ENCODE assay signal across 16 cellular contexts in genomic region chr10:63591600-63592379, GRCh38.
A peak's percentile ranks its signal among the peaks of the same experiment; 100 is the strongest.
DNase-seq lines count a peak whose midpoint lies in the region; ATAC-seq and TF ChIP-seq lines count a peak whose summit lies in the region.
"Had no signal": no experiment of that assay in that cellular context is flagged by ENCODE, and none has a peak within 500 bp of the region (broad histone marks: within the 10 kb centered on the region; RNA-seq: fewer than 3 reads in every experiment).

No MANE protein-coding gene starts in this region.

- no peak for DNase-seq in endodermal cell
- no peak for DNase-seq in mesothelial cell of epicardium (ENCODE audit: low spot score in 2 of 2, unreplicated experiment in 2 of 2)
- DNase-seq in colonic mucosa = no peak
- DNase-seq in stimulated activated CD4-positive, alpha-beta T cell treated with anti-CD3 and anti-CD28 coated beads, Interleukin-2, amount 100 ng/mL, for 48 hours = no peak
- DNase-seq in GM19240 (ENCODE audit: insufficient read length, low spot score) = no peak
- DNase-seq: H7, KG1, NCI-H1092 treated with DMSO at 0.1 percent for 48 hours, NCI-H1694 treated with DMSO at 0.1 percent for 48 hours, NCI-H446, NCI-H748 treated with DMSO at 0.1 percent for 48 hours had no signal

- H3K4me3 ChIP-seq in HUES48 (ENCODE audit: low read depth, low read length) = no peak overlapping the region
- H3K4me3 ChIP-seq in endodermal cell (ENCODE audit: low read length) = no peak overlapping the region
- H3K4me3 ChIP-seq in colonic mucosa = no peak overlapping the region
- H3K4me3 ChIP-seq: SK-N-MC had no signal

- WGBS in endodermal cell (ENCODE audit: insufficient coverage in 1 of 2, insufficient read length in 1 of 2), 2 experiments = 97 to 100% methylated on average over 1 to 4 of the region's 4 CpGs

- H3K27me3 Mint-ChIP-seq in endodermal cell (ENCODE audit: insufficient read depth) = no peaks in the 10 kb centered on the region
- no peaks in the 10 kb centered on the region for H3K27me3 Mint-ChIP-seq in mesothelial cell of epicardium (ENCODE audit: low read depth)
- no peaks in the 10 kb centered on the region for H3K27me3 Mint-ChIP-seq in activated T-helper 17 cell treated with anti-CD3 and anti-CD28 coated beads, Interleukin-2, amount 50 U/mL, for 72 hours

- H3K4me1 Mint-ChIP-seq in endodermal cell (no peaks in the 10 kb centered on the region), mesothelial cell of epicardium (peaks cover 6% of the 10 kb centered on the region)
- H3K4me1 Mint-ChIP-seq in activated T-helper 17 cell treated with anti-CD3 and anti-CD28 coated beads, Interleukin-2, amount 50 U/mL, for 72 hours = peaks cover 4% of the 10 kb centered on the region

- peak overlapping the region; percentile 57 for H3K27ac Mint-ChIP-seq in endodermal cell
- peak overlapping the region; percentile 6 for H3K27ac Mint-ChIP-seq in mesothelial cell of epicardium
- H3K27ac Mint-ChIP-seq in activated T-helper 17 cell treated with anti-CD3 and anti-CD28 coated beads, Interleukin-2, amount 50 U/mL, for 72 hours = no peak overlapping the region

- no peaks in the 10 kb centered on the region for H3K27me3 ChIP-seq in HUES48 (ENCODE audit: control insufficient read depth, insufficient read depth, low read length)
- no peaks in the 10 kb centered on the region for H3K27me3 ChIP-seq in endodermal cell (ENCODE audit: control insufficient read depth, insufficient read depth, low read length, poor library complexity, severe bottlenecking)
- no peaks in the 10 kb centered on the region for H3K27me3 ChIP-seq in colonic mucosa

- H3K9me3 ChIP-seq in HUES48 (ENCODE audit: control insufficient read depth, insufficient read depth, low read length) (no peaks in the 10 kb centered on the region), endodermal cell (ENCODE audit: control insufficient read depth, low read length) (no peaks in the 10 kb centered on the region), colonic mucosa (no peaks in the 10 kb centered on the region)

- no peak for ATAC-seq in activated T-helper 17 cell treated with anti-CD3 and anti-CD28 coated beads, Interleukin-2, amount 50 U/mL, for 72 hours (replicated peaks)

- H3K9me3 Mint-ChIP-seq in endodermal cell (no peaks in the 10 kb centered on the region), mesothelial cell of epicardium (no peaks in the 10 kb centered on the region)
- no peaks in the 10 kb centered on the region for H3K9me3 Mint-ChIP-seq in activated T-helper 17 cell treated with anti-CD3 and anti-CD28 coated beads, Interleukin-2, amount 50 U/mL, for 72 hours

- H3K27ac ChIP-seq in C4-2B = peak overlapping the region; percentile 68
- peak overlapping the region; percentile 2 for H3K27ac ChIP-seq in HUES48 (ENCODE audit: low read depth, low read length)
- no peak overlapping the region for H3K27ac ChIP-seq in endodermal cell (ENCODE audit: low read depth, low read length)
- no peak overlapping the region for H3K27ac ChIP-seq in colonic mucosa
- H3K27ac ChIP-seq: HL-60, SK-N-MC had no signal

- TF ChIP-seq CTCF in C4-2B (conservative IDR thresholded peaks at IDR 0.05) (no peak), endodermal cell (conservative IDR thresholded peaks at IDR 0.05) (no peak), mesothelial cell of epicardium (IDR thresholded peaks at IDR 0.05; ENCODE audit: unreplicated experiment) (no peak), colonic mucosa (IDR thresholded peaks at IDR 0.05) (no peak)

- intact Hi-C loops in colonic mucosa (cut with DNase I) = no loop called here

- H3K9ac ChIP-seq in HUES48 (ENCODE audit: low read depth, low read length) (no peak overlapping the region), endodermal cell (ENCODE audit: extremely low read depth, low read length, poor library complexity, severe bottlenecking) (no peak overlapping the region), colonic mucosa (ENCODE audit: low read depth in 2 of 2, low read length in 2 of 2) (no peak overlapping the region)

- H3K36me3 Mint-ChIP-seq in endodermal cell (ENCODE audit: low read depth) = peaks cover 19% of the 10 kb centered on the region
- peaks cover 16% of the 10 kb centered on the region for H3K36me3 Mint-ChIP-seq in mesothelial cell of epicardium
- peaks cover 32% of the 10 kb centered on the region for H3K36me3 Mint-ChIP-seq in activated T-helper 17 cell treated with anti-CD3 and anti-CD28 coated beads, Interleukin-2, amount 50 U/mL, for 72 hours (ENCODE audit: low read depth)

- H3K4me3 Mint-ChIP-seq in endodermal cell = no peak overlapping the region
- H3K4me3 Mint-ChIP-seq in mesothelial cell of epicardium = no peak overlapping the region
- H3K4me3 Mint-ChIP-seq in activated T-helper 17 cell treated with anti-CD3 and anti-CD28 coated beads, Interleukin-2, amount 50 U/mL, for 72 hours = no peak overlapping the region

- H3K36me3 ChIP-seq in HUES48 (ENCODE audit: control insufficient read depth, insufficient read depth, low read length) (peaks cover 11% of the 10 kb centered on the region), endodermal cell (ENCODE audit: control insufficient read depth, insufficient read depth, low read length) (peaks cover 16% of the 10 kb centered on the region), colonic mucosa (no peaks in the 10 kb centered on the region)

- peaks cover 10% of the 10 kb centered on the region; the same call in 1 of the 2 replicates for H3K4me1 ChIP-seq in HUES48 (ENCODE audit: control insufficient read depth, insufficient read depth, low read length)
- H3K4me1 ChIP-seq in endodermal cell (ENCODE audit: control insufficient read depth, insufficient read depth, low read length) = no peaks in the 10 kb centered on the region
- no peaks in the 10 kb centered on the region for H3K4me1 ChIP-seq in colonic mucosa

Comparison
In these comparisons a context has a peak if more than half of its experiments do, and no peak if none do; other contexts are left out.
1. H3K27ac ChIP-seq: peak in C4-2B (single experiment) and HUES48 (single experiment); none in endodermal cell (single experiment) and colonic mucosa (single experiment).